ENCODE assay signal across 16 cellular contexts in genomic region chr4:35228318-35228717, GRCh38.
DNase-seq lines count a peak whose midpoint lies in the region; ATAC-seq and TF ChIP-seq lines count a peak whose summit lies in the region.
"Had no signal": no experiment of that assay in that cellular context is flagged by ENCODE, and none has a peak within 500 bp of the region (broad histone marks: within the 10 kb centered on the region; RNA-seq: fewer than 3 reads in every experiment).

No MANE protein-coding gene starts in this region.

- H3K4me3 Mint-ChIP-seq in H9 = no peak overlapping the region
- H3K4me3 Mint-ChIP-seq: CD14-positive monocyte; CD8-positive, alpha-beta T cell had no signal

- H3K27me3 ChIP-seq in trophoblast cell (ENCODE audit: insufficient read depth, low read length) (no peaks in the 10 kb centered on the region), right lobe of liver (no peaks in the 10 kb centered on the region), H9 (ENCODE audit: insufficient read depth, low read length) (no peaks in the 10 kb centered on the region)

- no peak overlapping the region; the same call in 1 of the 2 replicates for H2BK15ac ChIP-seq in H9 (ENCODE audit: low read depth, low read length)

- no peaks in the 10 kb centered on the region for H4K20me1 ChIP-seq in H9 (ENCODE audit: control insufficient read depth, insufficient read depth, insufficient read length)

- WGBS in mesodermal cell (ENCODE audit: insufficient coverage in 2 of 2), 2 experiments = no CpG with 5 or more reads among the region's 1 CpG
- no CpG with 5 or more reads among the region's 1 CpG for WGBS in trophoblast cell (ENCODE audit: extremely low coverage, insufficient coverage, insufficient read length)
- WGBS in right lobe of liver (ENCODE audit: insufficient coverage, low coverage, low lambda C conversion rate, missing lambda C conversion rate) = 73% methylated on average over 1 of the region's 1 CpG
- WGBS in H9 (ENCODE audit: extremely low coverage, insufficient read length, low lambda C conversion rate) = no CpG with 5 or more reads among the region's 1 CpG

- no peaks in the 10 kb centered on the region for H3K9me3 ChIP-seq in mesodermal cell (ENCODE audit: control insufficient read depth, low read length)
- no peaks in the 10 kb centered on the region for H3K9me3 ChIP-seq in trophoblast cell (ENCODE audit: insufficient read depth, low read depth, low read length)
- H3K9me3 ChIP-seq in right lobe of liver = no peaks in the 10 kb centered on the region
- no peaks in the 10 kb centered on the region for H3K9me3 ChIP-seq in H9 (ENCODE audit: control insufficient read depth, low read depth, low read length)
- H3K9me3 ChIP-seq: HAP-1 had no signal

- no peak overlapping the region for H4K8ac ChIP-seq in trophoblast cell (ENCODE audit: low read depth, low read length)
- no peak overlapping the region for H4K8ac ChIP-seq in H9 (replicated peaks; ENCODE audit: insufficient read length, low read depth, low read length)

- ATAC-seq in right lobe of liver = no peak
- ATAC-seq: CD8-positive, alpha-beta T cell; HepG2 had no signal

- H2BK20ac ChIP-seq in H9 (ENCODE audit: low read depth, low read length, poor library complexity, severe bottlenecking) = no peak overlapping the region

- H4K91ac ChIP-seq in trophoblast cell (ENCODE audit: low read depth, low read length) = no peak overlapping the region
- H4K91ac ChIP-seq in H9 (ENCODE audit: insufficient read length, low read depth, low read length) = no peak overlapping the region

- H3K79me1 ChIP-seq in trophoblast cell (ENCODE audit: low read length) (no peaks in the 10 kb centered on the region), H9 (ENCODE audit: insufficient read depth, low read depth, low read length, poor library complexity, severe bottlenecking) (no peaks in the 10 kb centered on the region)

- H3K36me3 Mint-ChIP-seq in H9 (ENCODE audit: insufficient read depth in 1 of 3, low read depth in 3 of 3) = no peaks in the 10 kb centered on the region; a peak in 1 of 7 replicates
- H3K36me3 Mint-ChIP-seq: CD14-positive monocyte; CD8-positive, alpha-beta T cell had no signal

- H3K4ac ChIP-seq in trophoblast cell (ENCODE audit: low read depth, low read length) (no peak overlapping the region), H9 (ENCODE audit: low read depth, low read length) (no peak overlapping the region)

- H3K23ac ChIP-seq in trophoblast cell (ENCODE audit: low read length) (no peak overlapping the region), H9 (ENCODE audit: insufficient read length, low read depth, low read length) (no peak overlapping the region)

- no peak overlapping the region for H3K27ac Mint-ChIP-seq in H9
- H3K27ac Mint-ChIP-seq: CD14-positive monocyte; CD8-positive, alpha-beta T cell had no signal

- H3K4me2 ChIP-seq in trophoblast cell (ENCODE audit: low read length) (no peak overlapping the region), H9 (ENCODE audit: insufficient read depth, insufficient read length, low read length) (no peak overlapping the region)

- H3K56ac ChIP-seq in H9 (ENCODE audit: insufficient read length, low read depth, low read length) = no peak overlapping the region

- H3K79me2 ChIP-seq in trophoblast cell (ENCODE audit: control insufficient read depth, insufficient read depth, low read length, poor library complexity) (no peaks in the 10 kb centered on the region), H9 (ENCODE audit: insufficient read depth, low read length) (no peaks in the 10 kb centered on the region)

- H3K36me3 ChIP-seq in mesodermal cell (ENCODE audit: control insufficient read depth, insufficient read depth, low read length) (no peaks in the 10 kb centered on the region), trophoblast cell (ENCODE audit: control insufficient read depth in 1 of 2, insufficient read depth in 2 of 2, low read length in 2 of 2) (no peaks in the 10 kb centered on the region), right lobe of liver (no peaks in the 10 kb centered on the region)
- H3K36me3 ChIP-seq: HAP-1 had no signal

- no peaks in the 10 kb centered on the region for H3K23me2 ChIP-seq in H9 (ENCODE audit: insufficient read length, low read depth, low read length, poor library complexity, severe bottlenecking)

- DNase-seq in M059J (ENCODE audit: low read depth) (peak; percentile 11), astrocyte of the hippocampus (ENCODE audit: low read depth, low spot score) (peak; percentile 9), trophoblast cell (peak; percentile 35 to 82), Ammon's horn (ENCODE audit: low spot score) (no peak), right lobe of liver (no peak), H9 (no peak)
- DNase-seq: CD8-positive, alpha-beta T cell; COR-L47; DMS153; DMS79 treated with DMSO at 0.1 percent for 48 hours; EL; GOT3 had no signal

- H3K18ac ChIP-seq in trophoblast cell (ENCODE audit: low read length) (no peak overlapping the region), H9 (ENCODE audit: insufficient read length, low read depth, low read length) (no peak overlapping the region)

- intact Hi-C loops in right lobe of liver (cut with DNase I) = no loop called here

- H4K5ac ChIP-seq in H9 (ENCODE audit: insufficient read length, low read depth, low read length) = no peak overlapping the region

- H2AFZ ChIP-seq in trophoblast cell (ENCODE audit: insufficient read depth, low read length, poor library complexity) (no peak overlapping the region), H9 (ENCODE audit: low read length) (no peak overlapping the region)

- H2BK120ac ChIP-seq in trophoblast cell (ENCODE audit: insufficient read depth, low read length, poor library complexity) (no peak overlapping the region), H9 (ENCODE audit: low read depth, low read length, poor library complexity, severe bottlenecking) (no peak overlapping the region)

- H3K4me3 ChIP-seq in mesodermal cell (ENCODE audit: extremely low read depth, insufficient read depth, low read length, poor library complexity, severe bottlenecking) (no peak overlapping the region), trophoblast cell (ENCODE audit: low read depth, low read length) (no peak overlapping the region), right lobe of liver (no peak overlapping the region)
- H3K4me3 ChIP-seq: HAP-1 had no signal

- TF ChIP-seq POLR2A in right lobe of liver (IDR thresholded peaks at IDR 0.05) = no peak

- H3K27ac ChIP-seq in mesodermal cell (ENCODE audit: low read depth, low read length, severe bottlenecking) (peak overlapping the region; percentile 43), trophoblast cell (ENCODE audit: low read depth, low read length) (no peak overlapping the region), right lobe of liver (no peak overlapping the region), H9 (ENCODE audit: insufficient read length, low read depth, low read length) (no peak overlapping the region)

- no peak overlapping the region for H4K12ac ChIP-seq in trophoblast cell (ENCODE audit: low read depth, low read length)

- H3K14ac ChIP-seq in trophoblast cell (ENCODE audit: low read length) = no peak overlapping the region
- H3K14ac ChIP-seq in H9 (ENCODE audit: insufficient read depth, low read length) = no peak overlapping the region

- H2AK5ac ChIP-seq in trophoblast cell (ENCODE audit: low read length) = no peak overlapping the region
- no peak overlapping the region for H2AK5ac ChIP-seq in H9 (ENCODE audit: insufficient read length, low read length)

- H2BK5ac ChIP-seq in trophoblast cell (ENCODE audit: low read depth, low read length, poor library complexity) = no peak overlapping the region
- no peak overlapping the region for H2BK5ac ChIP-seq in H9 (ENCODE audit: insufficient read length, low read length)

- no peaks in the 10 kb centered on the region for H3K9me3 Mint-ChIP-seq in H9
- H3K9me3 Mint-ChIP-seq: CD8-positive, alpha-beta T cell had no signal

- H3K9ac ChIP-seq in trophoblast cell (ENCODE audit: low read length) = no peak overlapping the region
- H3K9ac ChIP-seq in H9 (ENCODE audit: extremely low read depth, insufficient read length, low read length) = no peak overlapping the region

- H3T11ph ChIP-seq in H9 (ENCODE audit: low read length) = no peak overlapping the region

- TF ChIP-seq CTCF in right lobe of liver (IDR thresholded peaks at IDR 0.05) (no peak), H9 (conservative IDR thresholded peaks at IDR 0.05) (no peak)

- H2BK12ac ChIP-seq in trophoblast cell (ENCODE audit: low read length) = no peak overlapping the region
- H2BK12ac ChIP-seq in H9 (ENCODE audit: insufficient read length, low read depth, low read length) = no peak overlapping the region

- H3K4me1 ChIP-seq in mesodermal cell (ENCODE audit: control insufficient read depth, insufficient read depth, low read length, poor library complexity, severe bottlenecking) = no peaks in the 10 kb centered on the region
- H3K4me1 ChIP-seq in trophoblast cell (ENCODE audit: control insufficient read depth in 1 of 2, insufficient read depth in 2 of 2, low read length in 2 of 2) = peaks cover 2 to 3% of the 10 kb centered on the region in 2 experiments
- no peaks in the 10 kb centered on the region for H3K4me1 ChIP-seq in right lobe of liver
- H3K4me1 ChIP-seq in H9 (ENCODE audit: insufficient read depth, low read length) = no peaks in the 10 kb centered on the region

- no peaks in the 10 kb centered on the region for H3K27me3 Mint-ChIP-seq in H9 (ENCODE audit: low read depth)

- no peaks in the 10 kb centered on the region for H3K4me1 Mint-ChIP-seq in H9
- H3K4me1 Mint-ChIP-seq: CD14-positive monocyte had no signal

Comparison
In these comparisons a context has a peak if more than half of its experiments do, and no peak if none do; other contexts are left out.
1. DNase-seq: peak in M059J (single experiment), astrocyte of the hippocampus (single experiment) and trophoblast cell (2 of 2); none in Ammon's horn (single experiment), right lobe of liver (0 of 3) and H9 (single experiment).